In genomic region chr14:96205994-96206392, GRCh38 we compare ENCODE assay signal across 15 cellular contexts. TPM values are rescaled to one million over a fixed set of nuclear protein-coding genes. Genes with fewer than 3 reads are reported as not detected.
A peak's percentile ranks its signal among the peaks of the same experiment; 100 is the strongest.
DNase-seq lines count a peak whose midpoint lies in the region; ATAC-seq, FAIRE-seq and TF ChIP-seq lines count a peak whose summit lies in the region.
"Had no signal": no experiment of that assay in that cellular context is flagged by ENCODE, and none has a peak within 500 bp of the region (broad histone marks: within the 10 kb centered on the region; RNA-seq: fewer than 3 reads in every experiment).

No MANE protein-coding gene starts in this region.

- no peaks in the 10 kb centered on the region for H3K79me2 ChIP-seq in Karpas-422 (ENCODE audit: low read length)
- H3K79me2 ChIP-seq in keratinocyte (ENCODE audit: control insufficient read depth, insufficient read depth, low read length), result peaks cover 46% of the 10 kb centered on the region

- no peaks in the 10 kb centered on the region for H3K9me2 ChIP-seq in Karpas-422 (replicated peaks; ENCODE audit: insufficient read depth, low read length)

- DNase-seq in Karpas-422 (no peak), astrocyte of the spinal cord (ENCODE audit: low read depth, low spot score) (no peak), keratinocyte (ENCODE audit: low read depth, low spot score) (no peak), germinal center (ENCODE audit: low spot score) (no peak)
- no peak for DNase-seq in stimulated activated CD4-positive, alpha-beta T cell treated with anti-CD3 and anti-CD28 coated beads, Interleukin-2, amount 100 ng/mL, for 48 hours
- DNase-seq: activated CD4-positive, alpha-beta T cell treated with anti-CD3 and anti-CD28 coated beads, Interleukin-2, amount 10 ng/mL, durations not matched to agents 24 days and 14 days; activated effector memory CD4-positive, alpha-beta T cell treated with anti-CD3 and anti-CD28 coated beads, Interleukin-2, amount 50 U/mL, for 16 hours; DMS 273 treated with DMSO at 0.1 percent for 48 hours; head of caudate nucleus; NCI-H446 had no signal

- H3K4me1 ChIP-seq in Karpas-422 (ENCODE audit: low read length) (peaks cover 13% of the 10 kb centered on the region), keratinocyte (ENCODE audit: control insufficient read depth, extremely low read depth, insufficient read depth, low read length) (peaks cover 35% of the 10 kb centered on the region), urinary bladder (ENCODE audit: insufficient read depth) (no peaks in the 10 kb centered on the region)

- H3K4me3 ChIP-seq in Karpas-422 (ENCODE audit: low read length) (no peak overlapping the region), astrocyte of the spinal cord (ENCODE audit: low read depth, low read length) (peak overlapping the region; percentile 50), keratinocyte (ENCODE audit: control insufficient read depth in 2 of 3, extremely low read depth in 1 of 3, insufficient read depth in 2 of 3, low read depth in 1 of 3, low read length in 3 of 3) (peak overlapping the region; percentile 63 to 98 (median 90)), urinary bladder (ENCODE audit: low read depth, low read length) (peak overlapping the region; percentile 45)

- no peak for FAIRE-seq in keratinocyte (lab: Jason Lieb, UNC)
- FAIRE-seq: GM12892 had no signal

- H3K9me3 ChIP-seq in Karpas-422 (ENCODE audit: low read length) (no peaks in the 10 kb centered on the region), keratinocyte (ENCODE audit: control insufficient read depth, low read depth, low read length) (peaks cover under 1% of the 10 kb centered on the region)

- H2AFZ ChIP-seq in Karpas-422 (ENCODE audit: low read length) (peak overlapping the region; percentile 25; the same call in 1 of the 2 replicates), keratinocyte (ENCODE audit: control insufficient read depth, low read length) (peak overlapping the region; percentile 23)

- no peak for ATAC-seq in HG03457 (IDR thresholded peaks at IDR 0.05; ENCODE audit: unreplicated experiment)

- dilution Hi-C loops in keratinocyte (cut with MboI; ENCODE audit: extremely low pct_ligation_motif_present, low sequenced_read_pairs), result no loop called here

- no peaks in the 10 kb centered on the region for H3K27me3 ChIP-seq in Karpas-422 (ENCODE audit: low read length)
- H3K27me3 ChIP-seq in keratinocyte (ENCODE audit: control insufficient read depth, extremely low read depth, insufficient read depth, low read length), result no peaks in the 10 kb centered on the region

- H3K4me2 ChIP-seq in Karpas-422 (ENCODE audit: low read depth, low read length, poor library complexity, severe bottlenecking) (peak overlapping the region; percentile 23), keratinocyte (ENCODE audit: control insufficient read depth, extremely low read depth, insufficient read depth, low read depth, low read length) (peak overlapping the region; percentile 99)

- in situ Hi-C loops in astrocyte of the spinal cord (cut with HindIII; ENCODE audit: low sequenced_read_pairs), result no loop called here

- WGBS in urinary bladder, result 14% methylated on average over 6 of the region's 6 CpGs

- H3K9me1 ChIP-seq in keratinocyte (ENCODE audit: control insufficient read depth, extremely low read depth, insufficient read depth, low read length), result peaks cover 6% of the 10 kb centered on the region

- H3K9ac ChIP-seq in Karpas-422 (ENCODE audit: low read length) (no peak overlapping the region), keratinocyte (ENCODE audit: control insufficient read depth, extremely low read depth, insufficient read depth, low read length) (peak overlapping the region; percentile 90)

- TF ChIP-seq CTCF in astrocyte of the spinal cord (IDR thresholded peaks at IDR 0.05; ENCODE audit: low read depth, low read length) (no peak), keratinocyte (optimal IDR thresholded peaks at IDR 0.05 in 1 of 3, IDR thresholded peaks at IDR 0.05 in 1 of 3, conservative IDR thresholded peaks at IDR 0.05 in 1 of 3; ENCODE audit: extremely low read depth in 1 of 3, insufficient read depth in 2 of 3, low read length in 3 of 3) (no peak)

- H4K20me1 ChIP-seq in Karpas-422 (ENCODE audit: insufficient read depth, low read depth, low read length) (no peaks in the 10 kb centered on the region; the same call in 1 of the 2 replicates), keratinocyte (ENCODE audit: control insufficient read depth, extremely low read depth, insufficient read depth, low read length) (no peaks in the 10 kb centered on the region)

- H3K36me3 ChIP-seq in Karpas-422 (ENCODE audit: insufficient read depth, low read length), result no peaks in the 10 kb centered on the region
- H3K36me3 ChIP-seq in keratinocyte (ENCODE audit: control insufficient read depth in 2 of 2, extremely low read depth in 1 of 2, insufficient read depth in 2 of 2, low read length in 2 of 2), result peaks cover 6 to 15% of the 10 kb centered on the region in 2 experiments
- no peaks in the 10 kb centered on the region for H3K36me3 ChIP-seq in urinary bladder (ENCODE audit: insufficient read depth)

- H3K27ac ChIP-seq in Karpas-422 (ENCODE audit: low read length) (no peak overlapping the region), keratinocyte (ENCODE audit: control insufficient read depth, insufficient read depth, low read length) (peak overlapping the region; percentile 92), urinary bladder (ENCODE audit: low read depth) (peak overlapping the region; percentile 57)

RNA-seq across cellular contexts. Expression of gene BDKRB2, which starts 1.4 kb away (rescaled TPM):
- not detected in 2 replicates for total RNA-seq in Karpas-422 (2014; rRNA removed; shearing (Covaris generic); ENCODE audit: low replicate concordance)
- polyA plus RNA-seq in keratinocyte, result 10.9 to 13.2 TPM (median 11.2 TPM) in 3 replicates
- polyA plus RNA-seq in keratinocyte (2011; ENCODE audit: low read depth), result 8.0 TPM
- 6.5 and 6.6 TPM in 2 replicates for polyA plus RNA-seq in keratinocyte (2011; cell fraction: cytosol; rRNA removed)
- polyA plus RNA-seq in keratinocyte (2011; cell fraction: nucleus; rRNA removed), result 22.4 and 24.9 TPM in 2 replicates
- 5.8 and 9.9 TPM in 2 replicates for polyA plus RNA-seq in keratinocyte (2012; ENCODE audit: low replicate concordance)
- polyA minus RNA-seq in keratinocyte, result 30.9 to 46.4 TPM (median 37.9 TPM) in 3 replicates
- 12.5 TPM for polyA minus RNA-seq in keratinocyte (2011; cell fraction: cytosol; rRNA and poly(A)+ RNA removed)
- 21.6 and 29.9 TPM in 2 replicates for polyA minus RNA-seq in keratinocyte (2011; cell fraction: nucleus; rRNA and poly(A)+ RNA removed)
- 10.5 TPM for total RNA-seq in urinary bladder
- 30.5 TPM for polyA plus RNA-seq in urinary bladder
- total RNA-seq: activated CD4-positive, alpha-beta T cell treated with anti-CD3 and anti-CD28 coated beads, Interleukin-2, amount 10 ng/mL, durations not matched to agents 24 days and 14 days; pulmonary artery endothelial cell had no signal

RNA-seq across cellular contexts. Expression of gene BDKRB1, which starts 50.0 kb away (rescaled TPM):
- total RNA-seq in Karpas-422 (2014; rRNA removed; shearing (Covaris generic); ENCODE audit: low replicate concordance), result not detected in 2 replicates
- polyA plus RNA-seq in keratinocyte (2.8 to 3.5 TPM (median 3.4 TPM) in 3 replicates), urinary bladder (2.9 TPM)
- 0.46 TPM for polyA plus RNA-seq in keratinocyte (2011; ENCODE audit: low read depth)
- 2.1 and 2.5 TPM in 2 replicates for polyA plus RNA-seq in keratinocyte (2011; cell fraction: cytosol; rRNA removed)
- 4.0 and 6.3 TPM in 2 replicates for polyA plus RNA-seq in keratinocyte (2011; cell fraction: nucleus; rRNA removed)
- polyA plus RNA-seq in keratinocyte (2012; ENCODE audit: low replicate concordance), result 1.9 and 4.3 TPM in 2 replicates
- polyA minus RNA-seq in keratinocyte, result 2.0 to 4.5 TPM (median 3.4 TPM) in 3 replicates
- polyA minus RNA-seq in keratinocyte (2011; cell fraction: cytosol; rRNA and poly(A)+ RNA removed), result 1.2 TPM
- polyA minus RNA-seq in keratinocyte (2011; cell fraction: nucleus; rRNA and poly(A)+ RNA removed), result 2.3 and 3.4 TPM in 2 replicates
- 3.0 TPM for total RNA-seq in urinary bladder
- total RNA-seq: activated CD4-positive, alpha-beta T cell treated with anti-CD3 and anti-CD28 coated beads, Interleukin-2, amount 10 ng/mL, durations not matched to agents 24 days and 14 days; cerebellum; pulmonary artery endothelial cell had no signal

Comparison
In these comparisons a context has a peak if more than half of its experiments do, and no peak if none do; other contexts are left out.
1. RNA of gene BDKRB2, which starts 1.4 kb away (total RNA-seq): 10.5 TPM in urinary bladder (single experiment); not detected in Karpas-422; every median in the first group is over 10 times any median in the second.